In genomic region chr4:60384475-60384874, GRCh38 we compare ENCODE assay signal across 27 cellular contexts.
"Had no signal": no experiment of that assay in that cellular context is flagged by ENCODE, and none has a peak within 500 bp of the region (broad histone marks: within the 10 kb centered on the region; RNA-seq: fewer than 3 reads in every experiment).

No MANE protein-coding gene starts in this region.

- H3K27ac ChIP-seq: brain microvascular endothelial cell, epithelial cell of prostate, esophagus squamous epithelium, gastroesophageal sphincter, heart right ventricle had no signal

- H3K36me3 Mint-ChIP-seq: activated naive CD8-positive, alpha-beta T cell had no signal

- H3K4me3 ChIP-seq: esophagus squamous epithelium, gastroesophageal sphincter, heart right ventricle had no signal

- H3K27ac Mint-ChIP-seq: activated CD4-positive, alpha-beta memory T cell treated with anti-CD3 and anti-CD28 coated beads, Interleukin-2, amount 10 ng/mL, durations not matched to agents 7 days and 5 days; activated CD4-positive, alpha-beta T cell treated with anti-CD3 and anti-CD28 coated beads, Interleukin-2, amount 10 ng/mL, durations not matched to agents 7 days and 5 days; activated naive CD8-positive, alpha-beta T cell; activated T-cell treated with anti-CD3 and anti-CD28 coated beads, Interleukin-2, amount 50 U/mL, for 24 hours; activated T-cell treated with anti-CD3 and anti-CD28 coated beads, Interleukin-2, amount 50 U/mL, for 72 hours; T-helper 17 cell; T-helper 2 cell treated with Interferon-gamma antibody and Interleukin-4, amounts not matched to agents 5 μg/mL and 100 μg/mL, for 36 hours; WTC11 had no signal

- H3K4me1 ChIP-seq: esophagus squamous epithelium, gastroesophageal sphincter, heart right ventricle had no signal

- H3K4me3 Mint-ChIP-seq: activated CD4-positive, alpha-beta memory T cell treated with anti-CD3 and anti-CD28 coated beads, Interleukin-2, amount 10 ng/mL, durations not matched to agents 7 days and 5 days; activated CD4-positive, alpha-beta T cell treated with anti-CD3 and anti-CD28 coated beads, Interleukin-2, amount 10 ng/mL, durations not matched to agents 7 days and 5 days; activated naive CD8-positive, alpha-beta T cell; activated T-cell treated with anti-CD3 and anti-CD28 coated beads, Interleukin-2, amount 50 U/mL, for 24 hours; activated T-cell treated with anti-CD3 and anti-CD28 coated beads, Interleukin-2, amount 50 U/mL, for 72 hours; central memory CD8-positive, alpha-beta T cell; T-helper 17 cell; T-helper 2 cell treated with Interferon-gamma antibody and Interleukin-4, amounts not matched to agents 5 μg/mL and 100 μg/mL, for 36 hours; WTC11 had no signal

- H3K4me1 Mint-ChIP-seq: activated CD4-positive, alpha-beta memory T cell treated with anti-CD3 and anti-CD28 coated beads, Interleukin-2, amount 10 ng/mL, durations not matched to agents 7 days and 5 days; activated CD4-positive, alpha-beta T cell treated with anti-CD3 and anti-CD28 coated beads, Interleukin-2, amount 10 ng/mL, durations not matched to agents 7 days and 5 days; central memory CD8-positive, alpha-beta T cell; T-helper 17 cell had no signal

- H3K27me3 Mint-ChIP-seq: activated CD4-positive, alpha-beta memory T cell treated with anti-CD3 and anti-CD28 coated beads, Interleukin-2, amount 10 ng/mL, durations not matched to agents 7 days and 5 days; activated CD4-positive, alpha-beta T cell treated with anti-CD3 and anti-CD28 coated beads, Interleukin-2, amount 10 ng/mL, durations not matched to agents 7 days and 5 days; activated naive CD8-positive, alpha-beta T cell; activated T-cell treated with anti-CD3 and anti-CD28 coated beads, Interleukin-2, amount 50 U/mL, for 24 hours; central memory CD8-positive, alpha-beta T cell; T-helper 17 cell had no signal

- H3K27me3 ChIP-seq: brain microvascular endothelial cell, esophagus squamous epithelium, gastroesophageal sphincter, heart right ventricle had no signal

- ATAC-seq: activated T-cell treated with anti-CD3 and anti-CD28 coated beads, Interleukin-2, amount 50 U/mL, for 72 hours; gastroesophageal sphincter; heart right ventricle; T-helper 17 cell; WTC11 had no signal

- H3K9me3 ChIP-seq: esophagus squamous epithelium, gastroesophageal sphincter had no signal

- DNase-seq: activated CD4-positive, alpha-beta memory T cell treated with anti-CD3 and anti-CD28 coated beads, Interleukin-2, amount 10 ng/mL, durations not matched to agents 7 days and 5 days; activated CD4-positive, alpha-beta T cell treated with anti-CD3 and anti-CD28 coated beads for 1 hour; activated CD4-positive, alpha-beta T cell treated with anti-CD3 and anti-CD28 coated beads for 4 hours; activated CD4-positive, alpha-beta T cell treated with anti-CD3 and anti-CD28 coated beads, Interleukin-2, amount 10 ng/mL, durations not matched to agents 7 days and 5 days; activated CD4-positive, alpha-beta T cell treated with anti-CD3 and anti-CD28 coated beads, Interleukin-2, amount 50 U/mL, for 4 hours; activated CD8-positive, alpha-beta memory T cell treated with anti-CD3 and anti-CD28 coated beads, Interleukin-2, amount 50 U/mL, for 48 hours; activated gamma-delta T cell; activated naive CD4-positive, alpha-beta T cell; activated naive CD4-positive, alpha-beta T cell treated with anti-CD3 and anti-CD28 coated beads, Interleukin-2, amount 50 U/mL, for 16 hours; activated T-cell treated with anti-CD3 and anti-CD28 coated beads for 4 hours; activated T-cell treated with anti-CD3 and anti-CD28 coated beads, Interleukin-2, amount 50 U/mL, for 24 hours; activated T-cell treated with anti-CD3 and anti-CD28 coated beads, Interleukin-2, amount 50 U/mL, for 72 hours; amniotic stem cell; brain microvascular endothelial cell; cortex of kidney; effector CD8-positive, alpha-beta T cell; esophagus squamous epithelium; foreskin melanocyte; heart right ventricle; T-helper 1 cell; T-helper 17 cell had no signal

- H3K36me3 ChIP-seq: brain microvascular endothelial cell, esophagus squamous epithelium, gastroesophageal sphincter, heart right ventricle had no signal
